In the genomic region with DNA sequence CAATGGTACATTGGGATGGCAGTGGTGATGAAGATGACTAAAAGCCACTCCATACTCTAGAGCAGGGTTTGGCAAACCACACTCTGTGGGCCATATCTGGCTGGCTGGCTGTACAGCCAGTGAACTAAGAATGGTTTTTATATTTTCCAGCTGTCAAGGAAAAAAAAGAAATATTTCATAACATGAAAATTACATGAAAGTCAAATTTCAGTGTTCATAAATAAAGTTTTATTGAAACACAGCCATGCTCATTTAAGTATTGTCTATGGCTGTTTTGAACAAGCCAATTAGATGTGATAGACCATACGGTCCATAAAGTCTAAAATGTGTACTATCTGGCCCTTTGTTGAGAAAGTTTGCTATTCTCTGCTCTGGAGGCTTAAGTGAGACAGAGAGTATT, we compare ENCODE assay signal across 14 cellular contexts. TPM values are rescaled to one million over a fixed set of nuclear protein-coding genes. Genes with fewer than 3 reads are reported as not detected.
A peak's percentile ranks its signal among the peaks of the same experiment; 100 is the strongest.
DNase-seq lines count a peak whose midpoint lies in the region; ATAC-seq, FAIRE-seq and TF ChIP-seq lines count a peak whose summit lies in the region.
"Had no signal": no experiment of that assay in that cellular context is flagged by ENCODE, and none has a peak within 500 bp of the region (broad histone marks: within the 10 kb centered on the region; RNA-seq: fewer than 3 reads in every experiment).

No MANE protein-coding gene starts in this region.

- no peak for ATAC-seq in IMR-90 (ENCODE audit: low read depth)
- ATAC-seq in GM12878 = no peak
- ATAC-seq: CD8-positive, alpha-beta T cell had no signal

- H3K4me3 ChIP-seq in BLaER1 (peak overlapping the region; percentile 77; the same call in 1 of the 2 replicates), IMR-90 (ENCODE audit: insufficient read depth, low read depth, low read length) (no peak overlapping the region), GM12878 (peak overlapping the region; percentile 81; the same call in 1 of the 2 replicates), neuron (ENCODE audit: low read length) (peak overlapping the region; percentile 99), kidney (ENCODE audit: low read length in 2 of 2) (peak overlapping the region in 1 of 2 donors; percentile 82)

- H3K9me3 ChIP-seq in BLaER1 = peaks cover 9% of the 10 kb centered on the region
- no peaks in the 10 kb centered on the region for H3K9me3 ChIP-seq in IMR-90 (ENCODE audit: control insufficient read depth, insufficient read depth, low read length)
- H3K9me3 ChIP-seq in GM12878 (replicated peaks; ENCODE audit: control insufficient read depth, insufficient read depth, low read length) = no peaks in the 10 kb centered on the region
- H3K9me3 ChIP-seq in neuron (ENCODE audit: low read length) = no peaks in the 10 kb centered on the region
- H3K9me3 ChIP-seq in kidney (ENCODE audit: control insufficient read depth in 1 of 2, low read length in 2 of 2) = no peaks in the 10 kb centered on the region
- H3K9me3 ChIP-seq: pancreas had no signal

- no peak overlapping the region for H2BK120ac ChIP-seq in IMR-90 (ENCODE audit: low read depth, low read length)

- H3K27ac Mint-ChIP-seq in activated naive CD8-positive, alpha-beta T cell treated with anti-CD3 and anti-CD28 coated beads for 36 hours = no peak overlapping the region
- H3K27ac Mint-ChIP-seq: CD8-positive, alpha-beta T cell had no signal

- H3K27me3 Mint-ChIP-seq in activated naive CD8-positive, alpha-beta T cell treated with anti-CD3 and anti-CD28 coated beads for 36 hours = no peaks in the 10 kb centered on the region

- TF ChIP-seq POLR2A in IMR-90 (IDR thresholded peaks at IDR 0.05; ENCODE audit: low read depth, low read length) (no peak), GM12878 (IDR thresholded peaks at IDR 0.05; ENCODE audit: low read depth, low read length) (no peak)

- peaks cover 26% of the 10 kb centered on the region for H3K4me1 ChIP-seq in BLaER1
- no peaks in the 10 kb centered on the region for H3K4me1 ChIP-seq in IMR-90 (ENCODE audit: control insufficient read depth, insufficient read depth, low read length)
- H3K4me1 ChIP-seq in GM12878 (ENCODE audit: control insufficient read depth, insufficient read depth, low read length) = no peaks in the 10 kb centered on the region; the same call in 1 of the 2 replicates
- peaks cover 10% of the 10 kb centered on the region for H3K4me1 ChIP-seq in neuron (ENCODE audit: insufficient read depth, low read length)
- peaks cover 7 to 13% of the 10 kb centered on the region in 2 donors for H3K4me1 ChIP-seq in kidney (ENCODE audit: control insufficient read depth in 1 of 2, insufficient read depth in 1 of 2, low read depth in 1 of 2, low read length in 2 of 2)

- H3K18ac ChIP-seq in IMR-90 (ENCODE audit: low read depth, low read length) = no peak overlapping the region

- H3K36me3 Mint-ChIP-seq in activated naive CD8-positive, alpha-beta T cell treated with anti-CD3 and anti-CD28 coated beads for 36 hours = peaks cover 7% of the 10 kb centered on the region

- H3K79me2 ChIP-seq in GM12878 (ENCODE audit: control insufficient read depth, insufficient read depth, low read length) = peaks cover 21% of the 10 kb centered on the region

- intact Hi-C loops in IMR-90 (cut with micrococcal nuclease) = loop anchor here (5.0 kb wide), 1 partner anchor 470 kb away; no protein-coding TSS in a partner anchor
- intact Hi-C loops in GM12878 (cut with micrococcal nuclease; ENCODE audit: unreplicated experiment) = loop anchor here (5.0 kb wide), 1 partner anchor 75 kb away; no protein-coding TSS in a partner anchor
- intact Hi-C loops in kidney (cut with DNase I) = no loop called here

- H3K9ac ChIP-seq in BLaER1 = no peak overlapping the region
- H3K9ac ChIP-seq in IMR-90 (ENCODE audit: low read depth, low read length) = no peak overlapping the region
- no peak overlapping the region for H3K9ac ChIP-seq in GM12878 (ENCODE audit: control insufficient read depth, insufficient read depth, low read length)
- no peak overlapping the region for H3K9ac ChIP-seq in kidney (ENCODE audit: low read length in 2 of 2)

- H3K56ac ChIP-seq in IMR-90 (ENCODE audit: extremely low read depth, insufficient read depth, low read length) = no peak overlapping the region

- H2AK9ac ChIP-seq in IMR-90 (replicated peaks; ENCODE audit: low read depth, low read length, poor library complexity) = no peak overlapping the region

- TF ChIP-seq EP300 in GM12878 (IDR thresholded peaks at IDR 0.05; ENCODE audit: borderline replicate concordance in 1 of 2, control insufficient read depth in 1 of 2, low read depth in 2 of 2, low read length in 2 of 2) = no peak

- BruUV-seq in IMR-90 (replicated peaks; lab: Mats Ljungman, UMichigan) (no TSS peak), GM12878 (replicated peaks; lab: Mats Ljungman, UMichigan) (no TSS peak)

- DNase-seq in IMR-90 (no peak), GM12878 (ENCODE audit: low read depth, low spot score) (no peak), kidney (no peak), caudate nucleus (lab: John Stamatoyannopoulos, UW) (no peak), NCI-H128 (lab: John Stamatoyannopoulos, UW; ENCODE audit: unreplicated experiment) (no peak)
- DNase-seq in activated naive CD8-positive, alpha-beta T cell treated with anti-CD3 and anti-CD28 coated beads for 36 hours = no peak
- DNase-seq: CD8-positive, alpha-beta T cell; effector CD4-positive, alpha-beta T cell; NCI-H1105; pancreas; stimulated activated CD4-positive, alpha-beta T cell treated with anti-CD3 and anti-CD28 coated beads, Interleukin-12 subunit alpha, Interleukin-12 subunit beta, amount 100 ng/mL, for 4 hours; substantia nigra had no signal

- H2BK5ac ChIP-seq in IMR-90 (ENCODE audit: low read depth, low read length, poor library complexity, severe bottlenecking) = no peak overlapping the region

- no peak overlapping the region for H2BK15ac ChIP-seq in IMR-90 (ENCODE audit: low read depth, low read length)

- no peak overlapping the region for H4K5ac ChIP-seq in IMR-90 (ENCODE audit: low read depth, low read length)

- H2BK20ac ChIP-seq in IMR-90 (ENCODE audit: low read depth, low read length) = no peak overlapping the region

- dilution Hi-C loops in IMR-90 (cut with HindIII; ENCODE audit: low sequenced_read_pairs, unreplicated experiment) = no loop called here

- no peaks in the 10 kb centered on the region for H3K27me3 ChIP-seq in BLaER1
- no peaks in the 10 kb centered on the region for H3K27me3 ChIP-seq in IMR-90 (ENCODE audit: control insufficient read depth, insufficient read depth, low read length)
- no peaks in the 10 kb centered on the region for H3K27me3 ChIP-seq in GM12878 (replicated peaks in 1 of 2; ENCODE audit: control insufficient read depth in 2 of 2, insufficient read depth in 2 of 2, low read length in 1 of 2)
- no peaks in the 10 kb centered on the region for H3K27me3 ChIP-seq in neuron (ENCODE audit: insufficient read depth, low read length)
- H3K27me3 ChIP-seq: pancreas had no signal

- SMC1A ChIA-PET in GM12878 (lab: Charles Lee; ENCODE audit: uncharacterized antibody, unreplicated experiment) = interaction anchor here (0.8 to 2.5 kb wide), 7 partner anchors 9 to 78 kb away, joined by 3 to 8 read pairs (median 4); no protein-coding TSS in a partner anchor

- H3K14ac ChIP-seq in IMR-90 (replicated peaks; ENCODE audit: low read depth, low read length) = no peak overlapping the region

- TF ChIP-seq CTCF in IMR-90 (conservative IDR thresholded peaks at IDR 0.05; ENCODE audit: low read depth, low read length) (no peak), GM12878 (IDR thresholded peaks at IDR 0.05 in 2 of 3, conservative IDR thresholded peaks at IDR 0.05 in 1 of 3; ENCODE audit: control insufficient read depth in 2 of 3, extremely low read depth in 1 of 3, insufficient read depth in 1 of 3, low read depth in 3 of 3, low read length in 3 of 3) (no peak), kidney (IDR thresholded peaks at IDR 0.05; ENCODE audit: borderline replicate concordance, extremely low read depth, insufficient read depth) (no peak)

- H2AFZ ChIP-seq in IMR-90 (replicated peaks; ENCODE audit: low read length, poor library complexity) = no peak overlapping the region
- H2AFZ ChIP-seq in GM12878 (ENCODE audit: control insufficient read depth, low read depth, low read length) = no peak overlapping the region
- no peak overlapping the region for H2AFZ ChIP-seq in neuron (ENCODE audit: low read depth, low read length)

- no peak overlapping the region for H3K4ac ChIP-seq in IMR-90 (ENCODE audit: low read depth, low read length)

- H4K20me1 ChIP-seq in BLaER1 (peaks cover 21% of the 10 kb centered on the region; the same call in 1 of the 2 replicates), IMR-90 (ENCODE audit: insufficient read depth, low read length) (peaks cover 3% of the 10 kb centered on the region), GM12878 (ENCODE audit: control insufficient read depth, insufficient read depth) (no peaks in the 10 kb centered on the region)

- TF ChIP-seq RAD21 in IMR-90 (IDR thresholded peaks at IDR 0.05; ENCODE audit: low read length) (no peak), GM12878 (IDR thresholded peaks at IDR 0.05; ENCODE audit: insufficient read depth, low read depth, low read length) (no peak)

- H3K23ac ChIP-seq in IMR-90 (ENCODE audit: low read depth, low read length) = no peak overlapping the region

- no peak overlapping the region for H3K4me3 Mint-ChIP-seq in activated naive CD8-positive, alpha-beta T cell treated with anti-CD3 and anti-CD28 coated beads for 36 hours
- H3K4me3 Mint-ChIP-seq: CD8-positive, alpha-beta T cell had no signal

- in situ Hi-C loops in IMR-90 (cut with MboI; ENCODE audit: low sequenced_read_pairs) = loop anchor here (25.0 kb wide), 1 partner anchor 460 kb away; no protein-coding TSS in a partner anchor
- in situ Hi-C loops in GM12878 (cut with MboI) = no loop called here

- H3K9me3 Mint-ChIP-seq in activated naive CD8-positive, alpha-beta T cell treated with anti-CD3 and anti-CD28 coated beads for 36 hours = no peaks in the 10 kb centered on the region
- H3K9me3 Mint-ChIP-seq: CD8-positive, alpha-beta T cell had no signal

- peaks cover 18 to 28% of the 10 kb centered on the region in 2 experiments for H3K79me1 ChIP-seq in IMR-90 (ENCODE audit: low read depth in 1 of 2, low read length in 2 of 2)

- RAD21 ChIA-PET in GM12878 (lab: Charles Lee; ENCODE audit: unreplicated experiment) = interaction anchor here (0.6 to 1.0 kb wide), 2 partner anchors 176 to 393 kb away, joined by 3 read pairs; a partner anchor contains a TSS

- no peak overlapping the region for H3K27ac ChIP-seq in BLaER1
- H3K27ac ChIP-seq in IMR-90 (ENCODE audit: insufficient read depth, low read length) = no peak overlapping the region
- 0 out of 2 replicates have a peak overlapping the region, but pooled peaks have one; percentile 1 for H3K27ac ChIP-seq in GM12878 (ENCODE audit: control insufficient read depth, insufficient read depth)
- no peak overlapping the region for H3K27ac ChIP-seq in kidney (ENCODE audit: low read depth in 2 of 2, low read length in 2 of 2)
- H3K27ac ChIP-seq in caudate nucleus (ENCODE audit: low read depth, low read length) = no peak overlapping the region

- WGBS in IMR-90 (ENCODE audit: extremely low coverage in 2 of 2, insufficient read length in 1 of 2), 2 experiments = no CpG with 5 or more reads among the region's 1 CpG
- WGBS in GM12878 (ENCODE audit: insufficient coverage, insufficient replicate concordance, low lambda C conversion rate, missing lambda C conversion rate) = 0% methylated on average over 1 of the region's 1 CpG

- no peak overlapping the region for H4K91ac ChIP-seq in IMR-90 (ENCODE audit: insufficient read depth, low read depth, low read length)

- peaks cover 5% of the 10 kb centered on the region for H3K9me1 ChIP-seq in IMR-90 (ENCODE audit: insufficient read depth, low read length)

- POLR2A ChIA-PET in IMR-90 (lab: Charles Lee; ENCODE audit: unreplicated experiment) = interaction anchor here (0.6 kb wide), 1 partner anchor 163 kb away, joined by 4 read pairs; no protein-coding TSS in a partner anchor
- POLR2A ChIA-PET in GM12878 (lab: Charles Lee) = interaction anchor here (1.3 to 1.6 kb wide), 2 partner anchors 9 to 56 kb away, joined by 3 to 4 read pairs; no protein-coding TSS in a partner anchor

- FAIRE-seq in GM12878 (lab: Jason Lieb, UNC) (no peak), kidney (lab: Jason Lieb, UNC) (no peak)
- FAIRE-seq: pancreas had no signal

- H4K8ac ChIP-seq in IMR-90 (ENCODE audit: low read depth in 2 of 2, low read length in 2 of 2) = no peak overlapping the region

- peaks cover 31% of the 10 kb centered on the region for H3K36me3 ChIP-seq in BLaER1
- peaks cover 1% of the 10 kb centered on the region; the same call in 1 of the 2 replicates for H3K36me3 ChIP-seq in IMR-90 (ENCODE audit: control insufficient read depth, insufficient read depth, low read length)
- H3K36me3 ChIP-seq in GM12878 (ENCODE audit: control insufficient read depth in 2 of 2, insufficient read depth in 2 of 2, low read length in 1 of 2) = no peaks in the 10 kb centered on the region
- peaks cover 20% of the 10 kb centered on the region for H3K36me3 ChIP-seq in neuron (ENCODE audit: insufficient read depth, low read length)
- H3K36me3 ChIP-seq in kidney (ENCODE audit: control insufficient read depth in 1 of 2, insufficient read depth in 2 of 2, low read length in 2 of 2) = peaks cover 0 to 13% of the 10 kb centered on the region in 2 donors

- H3K4me2 ChIP-seq in BLaER1 (peak overlapping the region; percentile 80), IMR-90 (ENCODE audit: low read depth, low read length) (peak overlapping the region; percentile 2; the same call in 1 of the 2 replicates), GM12878 (ENCODE audit: control insufficient read depth, insufficient read depth) (peak overlapping the region; percentile 79; the same call in 1 of the 2 replicates)

- CTCF ChIA-PET in IMR-90 (lab: Yijun Ruan, JAX) (no interaction called here), GM12878 (lab: Yijun Ruan, JAX) (interaction anchor here (0.8 to 3.9 kb wide), 4 partner anchors 74 to 938 kb away, joined by 3 to 15 read pairs (median 3); a partner anchor contains a TSS)

- peaks cover 8% of the 10 kb centered on the region for H3K4me1 Mint-ChIP-seq in activated naive CD8-positive, alpha-beta T cell treated with anti-CD3 and anti-CD28 coated beads for 36 hours

- H2AK5ac ChIP-seq in IMR-90 (ENCODE audit: low read depth, low read length) = no peak overlapping the region

RNA-seq across cellular contexts. Expression of a gene that starts 1.5 kb away (rescaled TPM):
- total RNA-seq in IMR-90 (2012; rRNA removed) = 17.2 and 23.1 TPM in 2 replicates
- polyA plus RNA-seq in IMR-90 (2012; rRNA removed) = 6.7 and 8.0 TPM in 2 replicates
- polyA plus RNA-seq in IMR-90 (2012; cell fraction: cytosol; rRNA removed) = 1.2 and 1.4 TPM in 2 replicates
- 3.6 and 21.4 TPM in 2 replicates for polyA plus RNA-seq in IMR-90 (2012; cell fraction: nucleus; rRNA removed; ENCODE audit: low replicate concordance)
- total RNA-seq in GM12878 (2013; cell fraction: nucleolus; rRNA removed) = 106 and 107 TPM in 2 replicates
- 14.4 and 17.1 TPM in 2 replicates for total RNA-seq in GM12878 (2014; rRNA removed)
- 17.4 and 20.3 TPM in 2 replicates for total RNA-seq in GM12878 (2014; rRNA removed; fragmentation: Illumina TruSeq; extraction: Trizol)
- 9.8 and 13.4 TPM in 2 replicates for total RNA-seq in GM12878 (2021)
- 3.6 TPM for polyA plus RNA-seq in GM12878 (2011; ENCODE audit: low read depth)
- polyA plus RNA-seq in GM12878 (2011; rRNA removed) = 22.4 and 33.8 TPM in 2 replicates
- 8.2 and 11.1 TPM in 2 replicates for polyA plus RNA-seq in GM12878 (2011; cell fraction: cytosol; rRNA removed)
- polyA plus RNA-seq in GM12878 (2011; cell fraction: nucleus; rRNA removed) = 25.1 and 26.7 TPM in 2 replicates
- polyA plus RNA-seq in GM12878 (2012) = 5.3 and 6.9 TPM in 2 replicates
- polyA plus RNA-seq in GM12878 (2014; fragmentation: Illumina TruSeq; extraction: Trizol) = 8.1 and 9.4 TPM in 2 replicates
- polyA plus RNA-seq in GM12878 (2014; fragmentation: Nextera tagmentation; extraction: Ambion mirVana) = 1 to 10 TPM; 2.7 to 3.5 TPM
- 8.8 and 13.2 TPM in 2 replicates for polyA plus RNA-seq in GM12878 (2014; rRNA removed)
- 1 to 10 TPM; 9.3 to 9.4 TPM for polyA plus RNA-seq in GM12878 (2016; fragmentation: Nextera tagmentation; extraction: Ambion mirVana)
- 24.4 and 37.1 TPM in 2 replicates for polyA minus RNA-seq in GM12878 (2011; rRNA and poly(A)+ RNA removed)
- 6.8 and 7.8 TPM in 2 replicates for polyA minus RNA-seq in GM12878 (2011; cell fraction: cytosol; rRNA and poly(A)+ RNA removed)
- 34.2 and 44.8 TPM in 2 replicates for polyA minus RNA-seq in GM12878 (2011; cell fraction: nucleus; rRNA and poly(A)+ RNA removed)
- total RNA-seq in kidney = 15.2 TPM
- polyA plus RNA-seq in kidney (ENCODE audit: insufficient read depth, low read depth, low replicate concordance) = 8.4 TPM
- 10 to 100 TPM; 21.3 to 24.1 TPM for total RNA-seq in activated naive CD8-positive, alpha-beta T cell treated with anti-CD3 and anti-CD28 coated beads for 36 hours

Comparison
In these comparisons a context has a peak if more than half of its experiments do, and no peak if none do; other contexts are left out.
1. H3K4me2 ChIP-seq: peak in every context shown above with its lines; median percentile 80 in BLaER1; 79 in GM12878; 2 in IMR-90.